1 cellular context compared by ENCODE assay signal in the genomic region with DNA sequence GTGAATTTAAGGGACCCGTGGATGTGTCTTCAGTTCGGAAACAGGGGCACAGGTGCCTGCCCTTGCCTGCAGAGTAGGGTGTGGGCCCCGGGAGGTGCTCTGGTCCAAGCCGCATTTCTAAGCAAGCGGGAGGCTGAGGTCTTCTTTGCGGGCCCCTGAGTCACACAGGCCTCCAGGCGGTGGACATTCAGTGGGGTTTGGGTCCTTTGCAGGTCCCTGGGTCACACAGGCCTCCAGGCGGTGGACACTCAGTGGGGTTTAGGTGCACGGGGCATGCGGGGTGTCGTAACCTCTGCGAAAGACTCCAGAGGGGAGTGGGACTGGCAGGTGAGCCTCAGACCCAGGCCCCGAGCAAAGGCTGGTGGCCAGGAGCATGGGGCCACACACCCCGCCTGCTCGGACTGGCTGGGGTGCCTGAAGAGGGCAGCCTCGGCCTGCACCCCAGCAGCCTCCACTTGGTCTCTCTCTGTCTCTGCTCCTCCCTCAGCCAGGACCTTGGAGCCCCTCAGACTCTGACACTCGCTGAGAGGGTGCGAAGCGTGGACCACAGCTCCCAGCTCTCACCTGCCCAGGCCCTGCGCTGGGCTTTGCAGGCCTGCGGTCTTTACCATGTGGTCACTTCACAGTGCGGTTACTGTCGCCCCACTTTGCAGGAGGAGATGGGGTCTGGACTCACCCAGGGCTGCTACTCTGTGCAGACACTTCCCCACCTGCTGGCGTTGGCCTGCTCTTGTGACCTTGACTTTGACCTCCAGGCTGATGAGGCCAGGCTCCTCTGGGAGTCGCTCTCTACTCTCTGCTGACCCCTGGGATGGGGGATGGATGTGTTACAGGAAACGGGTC.
TF ChIP-seq lines count a peak whose summit lies in the region.

No MANE protein-coding gene starts in this region.

TF ChIP-seq in HepG2, 621 proteins besides CTCF, POLR2A, EP300 and RAD21 (continued from another document):
- TF ChIP-seq ZBTB46 (CRISPR knock-in tag; IDR thresholded peaks at IDR 0.05; ENCODE audit: borderline replicate concordance) = no peak
- no peak for TF ChIP-seq TBX3 (IDR thresholded peaks at IDR 0.05; ENCODE audit: borderline replicate concordance)
- TF ChIP-seq ETV5 (CRISPR knock-in tag; IDR thresholded peaks at IDR 0.05; ENCODE audit: borderline replicate concordance) = no peak
- peak; percentile 89 for TF ChIP-seq RXRA (CRISPR knock-in tag; IDR thresholded peaks at IDR 0.05)
- TF ChIP-seq NONO (IDR thresholded peaks at IDR 0.05) = no peak
- no peak for TF ChIP-seq NONO (CRISPR knock-in tag; conservative IDR thresholded peaks at IDR 0.05)
- no peak for TF ChIP-seq ZNF713 (CRISPR knock-in tag; IDR thresholded peaks at IDR 0.05)
- TF ChIP-seq ZNF274 (CRISPR knock-in tag; IDR thresholded peaks at IDR 0.05) = no peak
- TF ChIP-seq RARA (CRISPR knock-in tag; IDR thresholded peaks at IDR 0.05) = peak; percentile 88
- TF ChIP-seq ZNF766 (CRISPR knock-in tag; IDR thresholded peaks at IDR 0.05; ENCODE audit: borderline replicate concordance) = no peak
- no peak for TF ChIP-seq ZBTB38 (CRISPR knock-in tag; IDR thresholded peaks at IDR 0.05)
- 0 out of 2 replicates have a peak, but pooled peaks have one; percentile 17 for TF ChIP-seq ZNF710 (CRISPR knock-in tag; IDR thresholded peaks at IDR 0.05; ENCODE audit: borderline replicate concordance)
- no peak for TF ChIP-seq MXD3 (CRISPR knock-in tag; IDR thresholded peaks at IDR 0.05)
- TF ChIP-seq, protein P1, sequence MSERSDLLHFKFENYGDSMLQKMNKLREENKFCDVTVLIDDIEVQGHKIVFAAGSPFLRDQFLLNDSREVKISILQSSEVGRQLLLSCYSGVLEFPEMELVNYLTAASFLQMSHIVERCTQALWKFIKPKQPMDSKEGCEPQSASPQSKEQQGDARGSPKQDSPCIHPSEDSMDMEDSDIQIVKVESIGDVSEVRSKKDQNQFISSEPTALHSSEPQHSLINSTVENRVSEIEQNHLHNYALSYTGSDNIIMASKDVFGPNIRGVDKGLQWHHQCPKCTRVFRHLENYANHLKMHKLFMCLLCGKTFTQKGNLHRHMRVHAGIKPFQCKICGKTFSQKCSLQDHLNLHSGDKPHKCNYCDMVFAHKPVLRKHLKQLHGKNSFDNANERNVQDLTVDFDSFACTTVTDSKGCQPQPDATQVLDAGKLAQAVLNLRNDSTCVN (CRISPR knock-in tag; IDR thresholded peaks at IDR 0.05; ENCODE audit: borderline replicate concordance) = no peak
- TF ChIP-seq, protein P2, sequence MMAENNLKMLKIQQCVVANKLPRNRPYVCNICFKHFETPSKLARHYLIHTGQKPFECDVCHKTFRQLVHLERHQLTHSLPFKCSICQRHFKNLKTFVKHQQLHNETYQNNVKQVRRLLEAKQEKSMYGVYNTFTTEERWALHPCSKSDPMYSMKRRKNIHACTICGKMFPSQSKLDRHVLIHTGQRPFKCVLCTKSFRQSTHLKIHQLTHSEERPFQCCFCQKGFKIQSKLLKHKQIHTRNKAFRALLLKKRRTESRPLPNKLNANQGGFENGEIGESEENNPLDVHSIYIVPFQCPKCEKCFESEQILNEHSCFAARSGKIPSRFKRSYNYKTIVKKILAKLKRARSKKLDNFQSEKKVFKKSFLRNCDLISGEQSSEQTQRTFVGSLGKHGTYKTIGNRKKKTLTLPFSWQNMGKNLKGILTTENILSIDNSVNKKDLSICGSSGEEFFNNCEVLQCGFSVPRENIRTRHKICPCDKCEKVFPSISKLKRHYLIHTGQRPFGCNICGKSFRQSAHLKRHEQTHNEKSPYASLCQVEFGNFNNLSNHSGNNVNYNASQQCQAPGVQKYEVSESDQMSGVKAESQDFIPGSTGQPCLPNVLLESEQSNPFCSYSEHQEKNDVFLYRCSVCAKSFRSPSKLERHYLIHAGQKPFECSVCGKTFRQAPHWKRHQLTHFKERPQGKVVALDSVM (CRISPR knock-in tag; IDR thresholded peaks at IDR 0.05) = peak; percentile 29; the same call in 1 of the 2 replicates
- TF ChIP-seq ZNF281 (CRISPR knock-in tag; IDR thresholded peaks at IDR 0.05; ENCODE audit: borderline replicate concordance) = peak; percentile 58; the same call in 1 of the 2 replicates
- no peak for TF ChIP-seq SPEN (CRISPR knock-in tag; IDR thresholded peaks at IDR 0.05; ENCODE audit: low read depth)
- no peak for TF ChIP-seq ZFP37 (CRISPR knock-in tag; IDR thresholded peaks at IDR 0.05; ENCODE audit: borderline replicate concordance)
- no peak for TF ChIP-seq ZBTB7A (CRISPR knock-in tag; IDR thresholded peaks at IDR 0.05)
- TF ChIP-seq FIP1L1 (IDR thresholded peaks at IDR 0.05; ENCODE audit: borderline replicate concordance, insufficient read depth, low read depth, low read length) = no peak
- no peak for TF ChIP-seq ZNF792 (CRISPR knock-in tag; IDR thresholded peaks at IDR 0.05)
- no peak for TF ChIP-seq SAFB2 (CRISPR knock-in tag; IDR thresholded peaks at IDR 0.05; ENCODE audit: borderline replicate concordance, low read depth)
TF ChIP-seq in HepG2: peak in this region for 34.
